15 cellular contexts compared by ENCODE assay signal in genomic region chr17:50052241-50052788, GRCh38. TPM values are rescaled to one million over a fixed set of nuclear protein-coding genes. Genes with fewer than 3 reads are reported as not detected.
DNase-seq lines count a peak whose midpoint lies in the region; TF ChIP-seq lines count a peak whose summit lies in the region.
"Had no signal": no experiment of that assay in that cellular context is flagged by ENCODE, and none has a peak within 500 bp of the region (broad histone marks: within the 10 kb centered on the region; RNA-seq: fewer than 3 reads in every experiment).

No MANE protein-coding gene starts in this region.

- H3K4me3 ChIP-seq in ACC112 (ENCODE audit: low read depth, low read length): no peak overlapping the region
- H3K4me3 ChIP-seq: heart right ventricle had no signal

- H3K4me3 Mint-ChIP-seq in glutamatergic neuron (ENCODE audit: unreplicated experiment): no peak overlapping the region
- H3K4me3 Mint-ChIP-seq: activated T-cell treated with anti-CD3 and anti-CD28 coated beads, Interleukin-2, amount 50 U/mL, for 4 hours; B cell had no signal

- no peaks in the 10 kb centered on the region for H3K36me3 Mint-ChIP-seq in glutamatergic neuron (ENCODE audit: unreplicated experiment)

- peaks cover 3% of the 10 kb centered on the region for H3K9me3 Mint-ChIP-seq in glutamatergic neuron (ENCODE audit: unreplicated experiment)
- H3K9me3 Mint-ChIP-seq: activated T-cell treated with anti-CD3 and anti-CD28 coated beads, Interleukin-2, amount 50 U/mL, for 4 hours had no signal

- peaks cover 74% of the 10 kb centered on the region for H3K4me1 ChIP-seq in ACC112 (ENCODE audit: control insufficient read depth, insufficient read depth, low read length, unreplicated experiment)

- peak overlapping the region; percentile 34 for H3K27ac Mint-ChIP-seq in glutamatergic neuron (ENCODE audit: unreplicated experiment)

- H3K27me3 ChIP-seq in ACC112 (ENCODE audit: insufficient read depth, low read length): no peaks in the 10 kb centered on the region

- H3K27ac ChIP-seq in ACC112 (ENCODE audit: low read depth, low read length): peak overlapping the region; percentile 83

- 0 out of 2 replicates have a peak, but pooled peaks cover 3% of the 10 kb centered on the region for H3K36me3 ChIP-seq in ACC112 (ENCODE audit: insufficient read depth, low read length)
- H3K36me3 ChIP-seq: heart right ventricle had no signal

- H3K79me2 ChIP-seq in ACC112 (ENCODE audit: control insufficient read depth, insufficient read depth, low read length, unreplicated experiment): peaks cover 37% of the 10 kb centered on the region

- peaks cover 21% of the 10 kb centered on the region for H3K27me3 Mint-ChIP-seq in glutamatergic neuron (ENCODE audit: unreplicated experiment)

- peak; percentile 61 for DNase-seq in HT-29 (ENCODE audit: low spot score)
- DNase-seq in NCI-H748 (lab: John Stamatoyannopoulos, UW; ENCODE audit: unreplicated experiment): peak; percentile 84
- no peak for DNase-seq in glutamatergic neuron
- no peak for DNase-seq in activated gamma-delta T cell treated with Interleukin-2 at 50 U/mL for 16 hours
- DNase-seq in activated T-cell treated with anti-CD3 and anti-CD28 coated beads, Interleukin-2, amount 50 U/mL, for 48 hours: no peak
- DNase-seq in hippocampal formation (lab: John Stamatoyannopoulos, UW): no peak
- DNase-seq in GM03348 (ENCODE audit: low spot score): no peak
- DNase-seq: activated T-cell treated with anti-CD3 and anti-CD28 coated beads, Interleukin-2, amount 50 U/mL, for 4 hours; GDM1; heart right ventricle; NCI-H1694 treated with DMSO at 0.1 percent for 48 hours; RPMI8226 had no signal

- no peak overlapping the region for H2AFZ ChIP-seq in ACC112 (ENCODE audit: low read length, unreplicated experiment)

- peaks cover 29% of the 10 kb centered on the region for H3K4me1 Mint-ChIP-seq in glutamatergic neuron (ENCODE audit: low read depth, unreplicated experiment)

- no peak for TF ChIP-seq CTCF in glutamatergic neuron (IDR thresholded peaks at IDR 0.05; ENCODE audit: partially characterized antibody, unreplicated experiment)

RNA-seq across cellular contexts. Expression of gene ITGA3, which starts 3.6 kb away (rescaled TPM):
- 218 and 237 TPM in 2 replicates for total RNA-seq in HT-29 (2014; rRNA removed; shearing (Covaris generic))
- 13.2 TPM for total RNA-seq in glutamatergic neuron (ENCODE audit: unreplicated experiment)

RNA-seq across cellular contexts. Expression of gene PDK2, which starts 42.8 kb away (rescaled TPM):
- total RNA-seq in HT-29 (2014; rRNA removed; shearing (Covaris generic)): 31.3 and 31.9 TPM in 2 replicates
- total RNA-seq in glutamatergic neuron (ENCODE audit: unreplicated experiment): 36.9 TPM

RNA-seq across cellular contexts. Expression of gene DLX3, which starts 57.3 kb away (rescaled TPM):
- not detected in 2 replicates for total RNA-seq in HT-29 (2014; rRNA removed; shearing (Covaris generic))
- total RNA-seq in glutamatergic neuron (ENCODE audit: unreplicated experiment): 0.37 TPM
- total RNA-seq: B cell, lung microvascular endothelial cell had no signal

Comparison
In these comparisons a context has a peak if more than half of its experiments do, and no peak if none do; other contexts are left out.
1. DNase-seq: peak in HT-29 (single experiment) and NCI-H748 (single experiment); none in glutamatergic neuron (single experiment), activated gamma-delta T cell treated with Interleukin-2 at 50 U/mL for 16 hours (single experiment), activated T-cell treated with anti-CD3 and anti-CD28 coated beads, Interleukin-2, amount 50 U/mL, for 48 hours (0 of 2), hippocampal formation (0 of 2) and GM03348 (single experiment).
2. RNA of gene ITGA3, which starts 3.6 kb away (total RNA-seq): 218 to 237 TPM in HT-29; 13.2 TPM in glutamatergic neuron (single experiment); every median in the first group is over 10 times any median in the second.